Comparison of ENCODE assay signal across 8 cellular contexts in genomic region chr13:77565635-77566034, GRCh38. TPM values are rescaled to one million over a fixed set of nuclear protein-coding genes. Genes with fewer than 3 reads are reported as not detected.
A peak's percentile ranks its signal among the peaks of the same experiment; 100 is the strongest.
DNase-seq lines count a peak whose midpoint lies in the region; ATAC-seq and TF ChIP-seq lines count a peak whose summit lies in the region.

No MANE protein-coding gene starts in this region.

- ATAC-seq in GM18519 (IDR thresholded peaks at IDR 0.05; ENCODE audit: low FRiP score, unreplicated experiment) (peak; percentile 51), HG03378 (IDR thresholded peaks at IDR 0.05; ENCODE audit: unreplicated experiment) (peak; percentile 89)

- H3K27me3 ChIP-seq in NT2/D1 (ENCODE audit: insufficient read depth, insufficient read length): no peaks in the 10 kb centered on the region

- no peak overlapping the region for H3K4me3 ChIP-seq in NT2/D1 (ENCODE audit: insufficient read length, low read depth)
- H3K4me3 ChIP-seq in epithelial cell of esophagus (ENCODE audit: low read length): no peak overlapping the region

- H3K36me3 ChIP-seq in NT2/D1 (ENCODE audit: insufficient read depth, insufficient read length, low read length): no peaks in the 10 kb centered on the region

- no peak overlapping the region for H3K9ac ChIP-seq in NT2/D1 (ENCODE audit: insufficient read length, low read depth)

- no peaks in the 10 kb centered on the region for H3K4me1 ChIP-seq in NT2/D1 (ENCODE audit: insufficient read depth, insufficient read length)

- DNase-seq in AG09319 (ENCODE audit: extremely low read depth, low read depth) (no peak), NT2/D1 (ENCODE audit: low read depth, low spot score) (peak; percentile 5), epithelial cell of esophagus (ENCODE audit: low read depth) (peak; percentile 61), pons (ENCODE audit: low spot score) (peak; percentile 86), mucosa of gallbladder (ENCODE audit: low spot score) (no peak)
- DNase-seq in activated CD4-positive, alpha-beta T cell treated with anti-CD3 and anti-CD28 coated beads, Interleukin-2, amount 50 U/mL, for 48 hours: no peak

- no peaks in the 10 kb centered on the region for H3K9me3 ChIP-seq in NT2/D1 (ENCODE audit: insufficient read depth, low read length)

- TF ChIP-seq CTCF in AG09319 (IDR thresholded peaks at IDR 0.05; ENCODE audit: low read depth, low read length): peak; percentile 51
- peak; percentile 61 for TF ChIP-seq CTCF in epithelial cell of esophagus (IDR thresholded peaks at IDR 0.05; ENCODE audit: insufficient read depth, low read depth, low read length, missing control alignments)

RNA-seq across cellular contexts. Expression of gene SCEL, which starts 30.1 kb away (rescaled TPM):
- 0.12 TPM for total RNA-seq in mucosa of gallbladder

Comparison
In these comparisons a context has a peak if more than half of its experiments do, and no peak if none do; other contexts are left out.
1. DNase-seq: peak in NT2/D1 (single experiment), epithelial cell of esophagus (single experiment) and pons (single experiment); none in AG09319 (single experiment), mucosa of gallbladder (single experiment) and activated CD4-positive, alpha-beta T cell treated with anti-CD3 and anti-CD28 coated beads, Interleukin-2, amount 50 U/mL, for 48 hours (0 of 2).